ENCODE assay signal across 9 cellular contexts in genomic region chr1:1833916-1834325, GRCh38. TPM values are rescaled to one million over a fixed set of nuclear protein-coding genes. Genes with fewer than 3 reads are reported as not detected.
DNase-seq lines count a peak whose midpoint lies in the region; ATAC-seq, FAIRE-seq and TF ChIP-seq lines count a peak whose summit lies in the region.
"Had no signal": no experiment of that assay in that cellular context is flagged by ENCODE, and none has a peak within 500 bp of the region (broad histone marks: within the 10 kb centered on the region; RNA-seq: fewer than 3 reads in every experiment).

No MANE protein-coding gene starts in this region.

- no peaks in the 10 kb centered on the region for H3K9me3 Mint-ChIP-seq in natural killer cell treated with Interleukin-12 subunit alpha and Interleukin-12 subunit beta and Interleukin-15 and Interleukin-18, amount 100 ng/mL, for 72 hours

- H3K27ac ChIP-seq in brain microvascular endothelial cell: peak overlapping the region; percentile 36

- H3K36me3 Mint-ChIP-seq in natural killer cell treated with Interleukin-12 subunit alpha and Interleukin-12 subunit beta and Interleukin-15 and Interleukin-18, amount 100 ng/mL, for 72 hours: peaks cover 4% of the 10 kb centered on the region

- peak; percentile 86 for FAIRE-seq in GM12892 (lab: Jason Lieb, UNC)

- no peak for TF ChIP-seq CTCF in brain microvascular endothelial cell (IDR thresholded peaks at IDR 0.05; ENCODE audit: low read depth, low read length, missing control alignments)

- H3K36me3 ChIP-seq in brain microvascular endothelial cell (replicated peaks): peaks cover 47% of the 10 kb centered on the region
- peaks cover 4% of the 10 kb centered on the region for H3K36me3 ChIP-seq in H7 (replicated peaks; ENCODE audit: control insufficient read depth, insufficient read depth, low read length)

- H3K4me3 ChIP-seq in brain microvascular endothelial cell (ENCODE audit: low read depth, low read length): no peak overlapping the region
- H3K4me3 ChIP-seq in H7 (ENCODE audit: insufficient read depth, low read depth, low read length): no peak overlapping the region

- in situ Hi-C loops in brain microvascular endothelial cell (cut with HindIII; ENCODE audit: low pct_ligation_motif_present, low sequenced_read_pairs): no loop called here

- H3K27me3 Mint-ChIP-seq in natural killer cell treated with Interleukin-12 subunit alpha and Interleukin-12 subunit beta and Interleukin-15 and Interleukin-18, amount 100 ng/mL, for 72 hours: no peaks in the 10 kb centered on the region

- DNase-seq in GM12892 (ENCODE audit: insufficient read length) (peak; percentile 33), brain microvascular endothelial cell (peak; percentile 56), H7 (no peak), ureter (ENCODE audit: low spot score) (no peak)
- no peak for DNase-seq in natural killer cell treated with Interleukin-12 subunit alpha and Interleukin-12 subunit beta and Interleukin-15 and Interleukin-18, amount 100 ng/mL, for 72 hours (ENCODE audit: low spot score)
- no peak for DNase-seq in activated T-cell treated with anti-CD3 and anti-CD28 coated beads, Interleukin-2, amount 50 U/mL, for 1 hour
- DNase-seq: cerebellar nuclear complex had no signal

- ATAC-seq in HG02970 (IDR thresholded peaks at IDR 0.05; ENCODE audit: low FRiP score, unreplicated experiment): peak; percentile 56
- no peak for ATAC-seq in natural killer cell treated with Interleukin-12 subunit alpha and Interleukin-12 subunit beta and Interleukin-15 and Interleukin-18, amount 100 ng/mL, for 72 hours
- ATAC-seq in GM21526 (IDR thresholded peaks at IDR 0.05; ENCODE audit: low FRiP score, unreplicated experiment): no peak

- no peak for TF ChIP-seq POLR2A in GM12892 (IDR thresholded peaks at IDR 0.05; ENCODE audit: low read depth, low read length)

- H3K4me1 Mint-ChIP-seq in natural killer cell treated with Interleukin-12 subunit alpha and Interleukin-12 subunit beta and Interleukin-15 and Interleukin-18, amount 100 ng/mL, for 72 hours (ENCODE audit: low read depth in 2 of 2): peaks cover 28 to 32% of the 10 kb centered on the region in 2 donors

- no peak overlapping the region for H3K4me3 Mint-ChIP-seq in natural killer cell treated with Interleukin-12 subunit alpha and Interleukin-12 subunit beta and Interleukin-15 and Interleukin-18, amount 100 ng/mL, for 72 hours

- H3K27ac Mint-ChIP-seq in natural killer cell treated with Interleukin-12 subunit alpha and Interleukin-12 subunit beta and Interleukin-15 and Interleukin-18, amount 100 ng/mL, for 72 hours: peak overlapping the region; percentile 8 to 50

- H3K27me3 ChIP-seq in brain microvascular endothelial cell (replicated peaks) (no peaks in the 10 kb centered on the region), H7 (ENCODE audit: control insufficient read depth, insufficient read depth, low read length) (no peaks in the 10 kb centered on the region)

RNA-seq across cellular contexts. Expression of gene NADK, which starts 55.7 kb away (rescaled TPM):
- polyA plus RNA-seq in GM12892 (2012; ENCODE audit: missing spikeins): 31.4 TPM
- total RNA-seq in natural killer cell treated with Interleukin-12 subunit alpha and Interleukin-12 subunit beta and Interleukin-15 and Interleukin-18, amount 100 ng/mL, for 72 hours: 100 to 1,000 TPM in 1 of 2 donors, 10 to 100 TPM in 1; 89.1 to 145 TPM
- total RNA-seq in H7 (2014; rRNA removed; shearing (Covaris generic)): 111 and 175 TPM in 2 replicates
- 80.3 TPM for total RNA-seq in ureter

RNA-seq across cellular contexts. Expression of gene GNB1, which starts 57.0 kb away (rescaled TPM):
- polyA plus RNA-seq in GM12892 (2012; ENCODE audit: missing spikeins): 164 TPM
- total RNA-seq in natural killer cell treated with Interleukin-12 subunit alpha and Interleukin-12 subunit beta and Interleukin-15 and Interleukin-18, amount 100 ng/mL, for 72 hours: 100 to 1,000 TPM; 361 to 446 TPM
- total RNA-seq in H7 (2014; rRNA removed; shearing (Covaris generic)): 135 and 159 TPM in 2 replicates
- 304 TPM for total RNA-seq in ureter

Comparison
In these comparisons a context has a peak if more than half of its experiments do, and no peak if none do; other contexts are left out.
1. DNase-seq: peak in GM12892 (single experiment) and brain microvascular endothelial cell (single experiment); none in natural killer cell treated with Interleukin-12 subunit alpha and Interleukin-12 subunit beta and Interleukin-15 and Interleukin-18, amount 100 ng/mL, for 72 hours (single experiment), H7 (single experiment), ureter (single experiment) and activated T-cell treated with anti-CD3 and anti-CD28 coated beads, Interleukin-2, amount 50 U/mL, for 1 hour (single experiment).